1 cellular context compared by ENCODE assay signal in genomic region chr11:11391796-11392195, GRCh38.
TF ChIP-seq lines count a peak whose summit lies in the region.

No MANE protein-coding gene starts in this region.

TF ChIP-seq in HCT116, 20 proteins besides CTCF, POLR2A, EP300 and RAD21 (continued from another document):
- no peak for TF ChIP-seq EGR1 (IDR thresholded peaks at IDR 0.05; ENCODE audit: low read depth)
- no peak for TF ChIP-seq EZH2 (IDR thresholded peaks at IDR 0.05)
- no peak for TF ChIP-seq REST (IDR thresholded peaks at IDR 0.05; ENCODE audit: low read depth)
TF ChIP-seq in HCT116: peak in this region for 3.
